1 cellular context compared by ENCODE assay signal in the genomic region with DNA sequence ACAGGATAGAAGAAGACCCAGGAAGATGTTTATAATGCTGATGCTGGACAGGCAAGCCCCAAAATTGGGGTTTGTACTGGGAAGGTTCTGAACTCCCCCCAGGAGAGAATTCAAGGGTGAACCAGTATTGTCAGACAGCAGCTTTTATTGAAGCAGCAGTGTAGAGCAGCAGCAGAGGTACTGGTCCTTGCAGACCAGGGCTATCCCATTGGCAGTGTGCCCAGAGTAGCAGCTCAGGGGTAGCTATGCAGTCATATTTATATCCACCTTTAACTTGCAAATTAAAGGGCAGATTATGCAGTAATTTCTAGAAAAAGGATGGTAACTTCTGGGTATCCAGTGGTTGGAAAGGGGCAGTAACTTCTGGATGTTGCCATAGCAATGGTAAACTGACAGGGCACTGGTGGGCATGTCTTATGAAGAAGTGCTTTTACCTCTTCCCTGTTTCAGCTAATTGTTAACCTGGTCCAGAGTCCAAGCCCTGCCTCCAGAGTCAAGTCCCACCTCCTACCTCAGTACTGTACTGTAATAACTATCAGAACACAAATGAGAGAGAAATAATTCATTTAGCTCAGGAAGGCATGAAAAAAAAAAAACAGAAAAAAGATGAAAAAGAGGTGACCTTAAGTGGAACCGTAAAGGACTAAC.
TF ChIP-seq lines count a peak whose summit lies in the region.

No MANE protein-coding gene starts in this region.

TF ChIP-seq in HepG2, 621 proteins besides CTCF, POLR2A, EP300 and RAD21:
- TF ChIP-seq SRSF9 (IDR thresholded peaks at IDR 0.05; ENCODE audit: borderline replicate concordance, insufficient read depth, low read depth, low read length, poor library complexity, severe bottlenecking), result no peak
- TF ChIP-seq, protein P1, sequence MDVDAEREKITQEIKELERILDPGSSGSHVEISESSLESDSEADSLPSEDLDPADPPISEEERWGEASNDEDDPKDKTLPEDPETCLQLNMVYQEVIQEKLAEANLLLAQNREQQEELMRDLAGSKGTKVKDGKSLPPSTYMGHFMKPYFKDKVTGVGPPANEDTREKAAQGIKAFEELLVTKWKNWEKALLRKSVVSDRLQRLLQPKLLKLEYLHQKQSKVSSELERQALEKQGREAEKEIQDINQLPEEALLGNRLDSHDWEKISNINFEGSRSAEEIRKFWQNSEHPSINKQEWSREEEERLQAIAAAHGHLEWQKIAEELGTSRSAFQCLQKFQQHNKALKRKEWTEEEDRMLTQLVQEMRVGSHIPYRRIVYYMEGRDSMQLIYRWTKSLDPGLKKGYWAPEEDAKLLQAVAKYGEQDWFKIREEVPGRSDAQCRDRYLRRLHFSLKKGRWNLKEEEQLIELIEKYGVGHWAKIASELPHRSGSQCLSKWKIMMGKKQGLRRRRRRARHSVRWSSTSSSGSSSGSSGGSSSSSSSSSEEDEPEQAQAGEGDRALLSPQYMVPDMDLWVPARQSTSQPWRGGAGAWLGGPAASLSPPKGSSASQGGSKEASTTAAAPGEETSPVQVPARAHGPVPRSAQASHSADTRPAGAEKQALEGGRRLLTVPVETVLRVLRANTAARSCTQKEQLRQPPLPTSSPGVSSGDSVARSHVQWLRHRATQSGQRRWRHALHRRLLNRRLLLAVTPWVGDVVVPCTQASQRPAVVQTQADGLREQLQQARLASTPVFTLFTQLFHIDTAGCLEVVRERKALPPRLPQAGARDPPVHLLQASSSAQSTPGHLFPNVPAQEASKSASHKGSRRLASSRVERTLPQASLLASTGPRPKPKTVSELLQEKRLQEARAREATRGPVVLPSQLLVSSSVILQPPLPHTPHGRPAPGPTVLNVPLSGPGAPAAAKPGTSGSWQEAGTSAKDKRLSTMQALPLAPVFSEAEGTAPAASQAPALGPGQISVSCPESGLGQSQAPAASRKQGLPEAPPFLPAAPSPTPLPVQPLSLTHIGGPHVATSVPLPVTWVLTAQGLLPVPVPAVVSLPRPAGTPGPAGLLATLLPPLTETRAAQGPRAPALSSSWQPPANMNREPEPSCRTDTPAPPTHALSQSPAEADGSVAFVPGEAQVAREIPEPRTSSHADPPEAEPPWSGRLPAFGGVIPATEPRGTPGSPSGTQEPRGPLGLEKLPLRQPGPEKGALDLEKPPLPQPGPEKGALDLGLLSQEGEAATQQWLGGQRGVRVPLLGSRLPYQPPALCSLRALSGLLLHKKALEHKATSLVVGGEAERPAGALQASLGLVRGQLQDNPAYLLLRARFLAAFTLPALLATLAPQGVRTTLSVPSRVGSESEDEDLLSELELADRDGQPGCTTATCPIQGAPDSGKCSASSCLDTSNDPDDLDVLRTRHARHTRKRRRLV (CRISPR knock-in tag; IDR thresholded peaks at IDR 0.05), result no peak
- TF ChIP-seq ZBTB21 (CRISPR knock-in tag; IDR thresholded peaks at IDR 0.05), result no peak
- TF ChIP-seq ZSCAN20 (CRISPR knock-in tag; IDR thresholded peaks at IDR 0.05; ENCODE audit: borderline replicate concordance), result no peak
- no peak for TF ChIP-seq PTBP1 (IDR thresholded peaks at IDR 0.05; ENCODE audit: low read depth, low read length, poor library complexity, severe bottlenecking)
- no peak for TF ChIP-seq ZKSCAN1 (IDR thresholded peaks at IDR 0.05; ENCODE audit: low read length)
- no peak for TF ChIP-seq NFAT5 (CRISPR knock-in tag; IDR thresholded peaks at IDR 0.05)
- TF ChIP-seq, protein P2, sequence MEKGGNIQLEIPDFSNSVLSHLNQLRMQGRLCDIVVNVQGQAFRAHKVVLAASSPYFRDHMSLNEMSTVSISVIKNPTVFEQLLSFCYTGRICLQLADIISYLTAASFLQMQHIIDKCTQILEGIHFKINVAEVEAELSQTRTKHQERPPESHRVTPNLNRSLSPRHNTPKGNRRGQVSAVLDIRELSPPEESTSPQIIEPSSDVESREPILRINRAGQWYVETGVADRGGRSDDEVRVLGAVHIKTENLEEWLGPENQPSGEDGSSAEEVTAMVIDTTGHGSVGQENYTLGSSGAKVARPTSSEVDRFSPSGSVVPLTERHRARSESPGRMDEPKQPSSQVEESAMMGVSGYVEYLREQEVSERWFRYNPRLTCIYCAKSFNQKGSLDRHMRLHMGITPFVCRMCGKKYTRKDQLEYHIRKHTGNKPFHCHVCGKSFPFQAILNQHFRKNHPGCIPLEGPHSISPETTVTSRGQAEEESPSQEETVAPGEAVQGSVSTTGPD (CRISPR knock-in tag; IDR thresholded peaks at IDR 0.05), result no peak
- no peak for TF ChIP-seq SP5 (CRISPR knock-in tag; IDR thresholded peaks at IDR 0.05; ENCODE audit: borderline replicate concordance, low read depth)
